ENCODE assay signal across 8 cellular contexts in the genomic region with DNA sequence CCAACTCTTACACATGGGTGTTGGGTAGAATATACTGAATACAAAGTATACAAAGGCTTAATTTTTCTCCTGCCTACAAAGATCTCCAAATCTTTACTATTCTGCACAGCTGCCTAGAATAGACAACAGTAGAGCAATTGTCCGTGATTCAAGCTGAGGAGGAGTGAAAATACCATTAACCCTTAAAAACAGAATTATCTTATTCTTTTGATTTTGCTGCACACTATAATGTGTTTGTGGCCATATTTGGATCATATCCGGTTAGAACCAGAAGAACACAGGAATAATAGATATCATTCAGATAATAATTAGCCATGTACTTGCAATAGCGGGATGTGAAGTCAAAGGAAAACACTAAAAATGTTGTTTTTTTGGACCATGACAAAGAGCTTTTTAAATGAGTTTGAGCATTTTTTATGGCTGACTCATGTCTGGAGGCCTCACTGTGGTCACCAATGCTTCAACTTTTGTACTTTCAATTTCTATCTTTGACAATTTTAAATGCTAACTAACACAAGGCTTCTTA.
A peak's percentile ranks its signal among the peaks of the same experiment; 100 is the strongest.
DNase-seq lines count a peak whose midpoint lies in the region; ATAC-seq and TF ChIP-seq lines count a peak whose summit lies in the region.

No MANE protein-coding gene starts in this region.

- no peaks in the 10 kb centered on the region for H3K27me3 ChIP-seq in esophagus squamous epithelium

- H3K27ac ChIP-seq in esophagus squamous epithelium: no peak overlapping the region

- DNase-seq in Ammon's horn (ENCODE audit: low spot score) (peak; percentile 79), HS-27A (ENCODE audit: low read depth) (peak; percentile 47), fibroblast of mammary gland (ENCODE audit: low read depth) (peak; percentile 89), esophagus squamous epithelium (lab: John Stamatoyannopoulos, UW) (no peak), LoVo (ENCODE audit: low spot score) (no peak), NCI-H226 (no peak)
- no peak for DNase-seq in activated naive CD4-positive, alpha-beta T cell treated with anti-CD3 and anti-CD28 coated beads, Interleukin-2, amount 50 U/mL, for 72 hours (ENCODE audit: low spot score in 2 of 2)

- no peaks in the 10 kb centered on the region for H3K9me3 ChIP-seq in esophagus squamous epithelium

- no peaks in the 10 kb centered on the region for H3K9me3 Mint-ChIP-seq in activated naive CD4-positive, alpha-beta T cell treated with anti-CD3 and anti-CD28 coated beads, Interleukin-2, amount 50 U/mL, for 72 hours

- WGBS in esophagus squamous epithelium, 2 donors: 35 to 68% methylated on average over 3 of the region's 3 CpGs

- peak; percentile 90 for ATAC-seq in GM21526 (IDR thresholded peaks at IDR 0.05; ENCODE audit: low FRiP score, unreplicated experiment)
- no peak for ATAC-seq in activated naive CD4-positive, alpha-beta T cell treated with anti-CD3 and anti-CD28 coated beads, Interleukin-2, amount 50 U/mL, for 72 hours

- no peak for TF ChIP-seq POLR2A in esophagus squamous epithelium (IDR thresholded peaks at IDR 0.05)

- H3K36me3 Mint-ChIP-seq in activated naive CD4-positive, alpha-beta T cell treated with anti-CD3 and anti-CD28 coated beads, Interleukin-2, amount 50 U/mL, for 72 hours: no peaks in the 10 kb centered on the region

- no peak overlapping the region for H3K4me3 ChIP-seq in fibroblast of mammary gland (ENCODE audit: control insufficient read depth, low read depth, low read length)
- H3K4me3 ChIP-seq in esophagus squamous epithelium: no peak overlapping the region

- intact Hi-C loops in esophagus squamous epithelium (cut with DNase I): no loop called here

- no peak for TF ChIP-seq CTCF in fibroblast of mammary gland (conservative IDR thresholded peaks at IDR 0.05; ENCODE audit: control insufficient read depth, insufficient read depth, low read depth, low read length)
- TF ChIP-seq CTCF in esophagus squamous epithelium (IDR thresholded peaks at IDR 0.05): no peak

- no peak overlapping the region for H3K27ac Mint-ChIP-seq in activated naive CD4-positive, alpha-beta T cell treated with anti-CD3 and anti-CD28 coated beads, Interleukin-2, amount 50 U/mL, for 72 hours

- H3K36me3 ChIP-seq in esophagus squamous epithelium: no peaks in the 10 kb centered on the region

- no peaks in the 10 kb centered on the region for H3K4me1 ChIP-seq in esophagus squamous epithelium

Comparison
In these comparisons a context has a peak if more than half of its experiments do, and no peak if none do; other contexts are left out.
1. DNase-seq: peak in Ammon's horn (single experiment), HS-27A (single experiment) and fibroblast of mammary gland (single experiment); none in esophagus squamous epithelium (single experiment), activated naive CD4-positive, alpha-beta T cell treated with anti-CD3 and anti-CD28 coated beads, Interleukin-2, amount 50 U/mL, for 72 hours (0 of 2), LoVo (single experiment) and NCI-H226 (single experiment).